8 cellular contexts compared by ENCODE assay signal in genomic region chr16:23504453-23505179, GRCh38. TPM values are rescaled to one million over a fixed set of nuclear protein-coding genes. Genes with fewer than 3 reads are reported as not detected.
DNase-seq lines count a peak whose midpoint lies in the region; ATAC-seq lines count a peak whose summit lies in the region.

No MANE protein-coding gene starts in this region.

- ATAC-seq in GM19043 (IDR thresholded peaks at IDR 0.05; ENCODE audit: low read depth, unreplicated experiment) (peak; percentile 74), HG03460 (IDR thresholded peaks at IDR 0.05; ENCODE audit: unreplicated experiment) (peak; percentile 62)

- DNase-seq in Ammon's horn (ENCODE audit: low spot score): peak; percentile 68
- DNase-seq in T-helper 1 cell: peak in 3 of 5 donors; percentile 46 to 91 (median 48)
- peak; percentile 93 for DNase-seq in amniotic epithelial cell (ENCODE audit: low read depth)
- peak; percentile 48 for DNase-seq in iPS-NIHi7 (ENCODE audit: extremely low spot score)
- peak; percentile 77 to 79 for DNase-seq in stimulated activated CD4-positive, alpha-beta T cell treated with anti-CD3 and anti-CD28 coated beads, Interleukin-2, amount 100 ng/mL, for 24 hours
- no peak for DNase-seq in SK-N-DZ (ENCODE audit: low spot score)

RNA-seq across cellular contexts. Expression of gene GGA2, which starts 5.7 kb away (rescaled TPM):
- 57.7 and 67.8 TPM in 2 replicates for polyA plus RNA-seq in SK-N-DZ (2014; cell fraction: cytosol; rRNA removed)
- polyA plus RNA-seq in SK-N-DZ (2014; cell fraction: nucleus; rRNA removed): 104 and 144 TPM in 2 replicates

RNA-seq across cellular contexts. Expression of gene COG7, which starts 51.6 kb away (rescaled TPM):
- 12.5 and 18.3 TPM in 2 replicates for polyA plus RNA-seq in SK-N-DZ (2014; cell fraction: cytosol; rRNA removed)
- polyA plus RNA-seq in SK-N-DZ (2014; cell fraction: nucleus; rRNA removed): 15.5 and 19.7 TPM in 2 replicates

RNA-seq across cellular contexts. Expression of gene EARS2, which starts 52.5 kb away (rescaled TPM):
- polyA plus RNA-seq in SK-N-DZ (2014; cell fraction: cytosol; rRNA removed): 31.4 and 44.9 TPM in 2 replicates
- polyA plus RNA-seq in SK-N-DZ (2014; cell fraction: nucleus; rRNA removed): 48.8 and 57.6 TPM in 2 replicates

RNA-seq across cellular contexts. Expression of gene UBFD1, which starts 52.9 kb away (rescaled TPM):
- 113 and 132 TPM in 2 replicates for polyA plus RNA-seq in SK-N-DZ (2014; cell fraction: cytosol; rRNA removed)
- polyA plus RNA-seq in SK-N-DZ (2014; cell fraction: nucleus; rRNA removed): 99.1 and 107 TPM in 2 replicates
